Comparison of ENCODE assay signal across 18 cellular contexts in the genomic region with DNA sequence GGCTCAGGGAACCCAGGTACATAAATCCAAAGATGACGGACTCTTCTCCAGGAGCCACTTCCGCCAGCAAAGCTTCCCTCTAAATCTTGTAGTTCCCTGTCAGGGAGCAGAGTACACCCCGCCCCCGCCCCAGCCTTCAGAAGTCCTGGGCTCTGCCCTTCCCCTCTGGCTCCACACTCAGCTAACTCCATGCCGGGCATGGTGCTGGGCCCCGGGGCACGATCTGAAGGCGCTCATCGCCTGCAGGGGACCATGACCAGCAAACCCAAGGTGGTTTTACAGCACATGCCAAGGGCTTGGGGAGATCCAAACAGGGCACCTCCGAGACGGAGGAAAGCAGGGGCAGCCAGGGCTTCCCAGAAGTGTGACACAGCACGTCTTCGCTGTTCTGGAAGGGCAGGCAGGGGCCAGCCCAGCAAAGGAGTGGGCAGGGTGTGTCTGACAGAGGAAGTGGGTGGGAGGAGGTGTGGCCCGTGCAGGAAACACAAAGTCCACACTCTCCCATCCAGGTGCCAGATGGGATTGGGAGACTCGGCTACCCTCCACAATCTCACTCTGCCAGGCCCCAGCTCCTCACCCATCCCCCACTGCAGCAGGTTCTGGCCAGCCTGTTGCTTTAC. TPM values are rescaled to one million over a fixed set of nuclear protein-coding genes. Genes with fewer than 3 reads are reported as not detected.
A peak's percentile ranks its signal among the peaks of the same experiment; 100 is the strongest.
DNase-seq lines count a peak whose midpoint lies in the region; ATAC-seq and TF ChIP-seq lines count a peak whose summit lies in the region.
"Had no signal": no experiment of that assay in that cellular context is flagged by ENCODE, and none has a peak within 500 bp of the region (broad histone marks: within the 10 kb centered on the region; RNA-seq: fewer than 3 reads in every experiment).

No MANE protein-coding gene starts in this region.

- no peak for TF ChIP-seq POLR2A in testis (IDR thresholded peaks at IDR 0.05)

- no peaks in the 10 kb centered on the region; the same call in 1 of the 2 replicates for H3K27me3 ChIP-seq in SK-N-SH (ENCODE audit: insufficient read depth)
- no peaks in the 10 kb centered on the region for H3K27me3 ChIP-seq in testis
- H3K27me3 ChIP-seq: body of pancreas had no signal

- H3K4me1 ChIP-seq in SK-N-SH (ENCODE audit: control insufficient read depth in 1 of 2, insufficient read depth in 2 of 2, low read depth in 1 of 2, low read length in 1 of 2) (no peaks in the 10 kb centered on the region), testis (no peaks in the 10 kb centered on the region)
- H3K4me1 ChIP-seq: body of pancreas had no signal

- CTCF ChIA-PET in SK-N-SH (lab: Yijun Ruan, JAX) (no interaction called here), GM10248 (lab: Yijun Ruan, JAX) (no interaction called here)

- H2AFZ ChIP-seq in SK-N-SH (ENCODE audit: low read depth), result peak overlapping the region; percentile 56; the same call in 1 of the 2 replicates

- intact Hi-C loops in testis (cut with DNase I; ENCODE audit: low total_unique reads), result no loop called here

- POLR2A ChIA-PET in SK-N-SH (lab: Yijun Ruan, JAX), result no interaction called here
- POLR2A ChIA-PET in GM10248 (lab: Yijun Ruan, JAX), result no interaction called here

- no peak for ATAC-seq in SK-N-SH treated with all-trans-retinoic acid at 6 μM for 48 hours
- ATAC-seq: activated CD8-positive, alpha-beta T cell treated with anti-CD3 and anti-CD28 coated beads, Interleukin-2, amount 10 ng/mL, durations not matched to agents 7 days and 5 days; body of pancreas; CD8-positive, alpha-beta T cell had no signal

- H3K9ac ChIP-seq in SK-N-SH, result no peak overlapping the region

- 0% methylated on average over 2 of the region's 15 CpGs for WGBS in SK-N-SH (ENCODE audit: low lambda C conversion rate)
- WGBS in testis, 2 donors, result 54 to 72% methylated on average over 7 to 15 of the region's 15 CpGs

- TF ChIP-seq CTCF in SK-N-SH (IDR thresholded peaks at IDR 0.05) (no peak), epithelial cell of esophagus (IDR thresholded peaks at IDR 0.05; ENCODE audit: insufficient read depth, low read depth, low read length, missing control alignments) (no peak), GM10248 (IDR thresholded peaks at IDR 0.05; ENCODE audit: control extremely low read depth, extremely low read depth, low read depth, missing control alignments) (no peak), testis (IDR thresholded peaks at IDR 0.05) (no peak)

- no peak overlapping the region for H3K4me2 ChIP-seq in SK-N-SH

- DNase-seq in SK-N-SH, result no peak
- DNase-seq in epithelial cell of esophagus (ENCODE audit: low read depth), result peak; percentile 79
- peak; percentile 77 for DNase-seq in mucosa of gallbladder (ENCODE audit: low spot score)
- DNase-seq in ureter (ENCODE audit: low spot score), result peak; percentile 70
- DNase-seq in GM10248 (ENCODE audit: extremely low spot score), result no peak
- no peak for DNase-seq in testis
- DNase-seq in NCI-H1436 treated with DMSO at 0.1 percent for 48 hours (lab: John Stamatoyannopoulos, UW), result no peak
- DNase-seq: activated CD8-positive, alpha-beta T cell treated with anti-CD3 and anti-CD28 coated beads, Interleukin-2, amount 10 ng/mL, durations not matched to agents 7 days and 5 days; body of pancreas; CD8-positive, alpha-beta T cell; effector CD8-positive, alpha-beta T cell; foreskin melanocyte; NCI-H1105; NCI-H226; stimulated activated CD4-positive, alpha-beta T cell treated with anti-CD3 and anti-CD28 coated beads, Interleukin-1b, Interleukin-23, amount 100 ng/mL, for 48 hours had no signal

- H3K79me2 ChIP-seq in SK-N-SH (ENCODE audit: insufficient read depth), result no peaks in the 10 kb centered on the region

- H3K9me3 ChIP-seq in SK-N-SH (no peaks in the 10 kb centered on the region), testis (no peaks in the 10 kb centered on the region)
- H3K9me3 ChIP-seq: body of pancreas had no signal

- H3K27ac ChIP-seq in SK-N-SH (ENCODE audit: low read depth in 2 of 2, low read length in 1 of 2) (no peak overlapping the region), testis (no peak overlapping the region)
- H3K27ac ChIP-seq: body of pancreas, SK-N-MC had no signal

- TF ChIP-seq RAD21 in SK-N-SH (IDR thresholded peaks at IDR 0.05; ENCODE audit: low read length), result no peak

- no peaks in the 10 kb centered on the region for H3F3A ChIP-seq in SK-N-SH (replicated peaks; ENCODE audit: insufficient read depth)

- H3K4me3 ChIP-seq in SK-N-SH (ENCODE audit: low read depth in 2 of 2, low read length in 1 of 2) (no peak overlapping the region; a peak in 1 of 4 replicates), epithelial cell of esophagus (ENCODE audit: low read length) (no peak overlapping the region), testis (peak overlapping the region in 1 of 2 donors; percentile 20)
- H3K4me3 ChIP-seq: body of pancreas, SK-N-MC had no signal

- H3K9me2 ChIP-seq in SK-N-SH, result no peaks in the 10 kb centered on the region

- TF ChIP-seq EP300 in SK-N-SH (IDR thresholded peaks at IDR 0.05; ENCODE audit: borderline replicate concordance in 1 of 2, low read depth in 1 of 2, low read length in 1 of 2), result no peak

- no peaks in the 10 kb centered on the region for H3K36me3 ChIP-seq in SK-N-SH (replicated peaks in 1 of 2; ENCODE audit: control insufficient read depth in 1 of 2, insufficient read depth in 2 of 2, low read length in 1 of 2)
- no peaks in the 10 kb centered on the region for H3K36me3 ChIP-seq in testis (ENCODE audit: low read depth, missing control alignments)

- no peaks in the 10 kb centered on the region for H4K20me1 ChIP-seq in SK-N-SH (ENCODE audit: insufficient read depth)

TF ChIP-seq in SK-N-SH, 30 proteins besides CTCF, POLR2A, EP300 and RAD21 (continues in another document):
- TF ChIP-seq JUND (IDR thresholded peaks at IDR 0.05) (no peak), TEAD4 (IDR thresholded peaks at IDR 0.05; ENCODE audit: borderline replicate concordance, insufficient read depth) (no peak)
- TF ChIP-seq, protein P1, sequence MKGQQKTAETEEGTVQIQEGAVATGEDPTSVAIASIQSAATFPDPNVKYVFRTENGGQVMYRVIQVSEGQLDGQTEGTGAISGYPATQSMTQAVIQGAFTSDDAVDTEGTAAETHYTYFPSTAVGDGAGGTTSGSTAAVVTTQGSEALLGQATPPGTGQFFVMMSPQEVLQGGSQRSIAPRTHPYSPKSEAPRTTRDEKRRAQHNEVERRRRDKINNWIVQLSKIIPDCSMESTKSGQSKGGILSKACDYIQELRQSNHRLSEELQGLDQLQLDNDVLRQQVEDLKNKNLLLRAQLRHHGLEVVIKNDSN (IDR thresholded peaks at IDR 0.05; ENCODE audit: borderline replicate concordance, low read depth), result no peak
- TF ChIP-seq, protein P2, sequence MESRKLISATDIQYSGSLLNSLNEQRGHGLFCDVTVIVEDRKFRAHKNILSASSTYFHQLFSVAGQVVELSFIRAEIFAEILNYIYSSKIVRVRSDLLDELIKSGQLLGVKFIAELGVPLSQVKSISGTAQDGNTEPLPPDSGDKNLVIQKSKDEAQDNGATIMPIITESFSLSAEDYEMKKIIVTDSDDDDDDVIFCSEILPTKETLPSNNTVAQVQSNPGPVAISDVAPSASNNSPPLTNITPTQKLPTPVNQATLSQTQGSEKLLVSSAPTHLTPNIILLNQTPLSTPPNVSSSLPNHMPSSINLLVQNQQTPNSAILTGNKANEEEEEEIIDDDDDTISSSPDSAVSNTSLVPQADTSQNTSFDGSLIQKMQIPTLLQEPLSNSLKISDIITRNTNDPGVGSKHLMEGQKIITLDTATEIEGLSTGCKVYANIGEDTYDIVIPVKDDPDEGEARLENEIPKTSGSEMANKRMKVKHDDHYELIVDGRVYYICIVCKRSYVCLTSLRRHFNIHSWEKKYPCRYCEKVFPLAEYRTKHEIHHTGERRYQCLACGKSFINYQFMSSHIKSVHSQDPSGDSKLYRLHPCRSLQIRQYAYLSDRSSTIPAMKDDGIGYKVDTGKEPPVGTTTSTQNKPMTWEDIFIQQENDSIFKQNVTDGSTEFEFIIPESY (IDR thresholded peaks at IDR 0.05; ENCODE audit: borderline replicate concordance, low read depth), result no peak

TF ChIP-seq in SK-N-SH treated with all-trans-retinoic acid at 6 μM for 48 hours, 23 proteins besides CTCF, POLR2A, EP300 and RAD21:
- TF ChIP-seq, protein P3, sequence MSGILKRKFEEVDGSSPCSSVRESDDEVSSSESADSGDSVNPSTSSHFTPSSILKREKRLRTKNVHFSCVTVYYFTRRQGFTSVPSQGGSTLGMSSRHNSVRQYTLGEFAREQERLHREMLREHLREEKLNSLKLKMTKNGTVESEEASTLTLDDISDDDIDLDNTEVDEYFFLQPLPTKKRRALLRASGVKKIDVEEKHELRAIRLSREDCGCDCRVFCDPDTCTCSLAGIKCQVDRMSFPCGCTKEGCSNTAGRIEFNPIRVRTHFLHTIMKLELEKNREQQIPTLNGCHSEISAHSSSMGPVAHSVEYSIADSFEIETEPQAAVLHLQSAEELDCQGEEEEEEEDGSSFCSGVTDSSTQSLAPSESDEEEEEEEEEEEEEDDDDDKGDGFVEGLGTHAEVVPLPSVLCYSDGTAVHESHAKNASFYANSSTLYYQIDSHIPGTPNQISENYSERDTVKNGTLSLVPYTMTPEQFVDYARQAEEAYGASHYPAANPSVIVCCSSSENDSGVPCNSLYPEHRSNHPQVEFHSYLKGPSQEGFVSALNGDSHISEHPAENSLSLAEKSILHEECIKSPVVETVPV (CRISPR knock-in tag; IDR thresholded peaks at IDR 0.05), result no peak
- no peak for TF ChIP-seq TOX (CRISPR knock-in tag; IDR thresholded peaks at IDR 0.05; ENCODE audit: borderline replicate concordance)
- TF ChIP-seq ARNTL (CRISPR knock-in tag; IDR thresholded peaks at IDR 0.05; ENCODE audit: borderline replicate concordance, low read depth), result no peak
- no peak for TF ChIP-seq BACH2 (CRISPR knock-in tag; IDR thresholded peaks at IDR 0.05; ENCODE audit: borderline replicate concordance)

RNA-seq across cellular contexts. Expression of a gene that starts 41.6 kb away (rescaled TPM):
- polyA plus RNA-seq in SK-N-SH (2012; rRNA removed) (not detected in 2 replicates), testis (ENCODE audit: insufficient read depth, low read depth, low replicate concordance) (0.34 TPM)
- polyA plus RNA-seq in SK-N-SH (2012; cell fraction: cytosol; rRNA removed), result not detected in 2 replicates
- not detected in 2 replicates for polyA plus RNA-seq in SK-N-SH (2012; cell fraction: nucleus; rRNA removed)
- total RNA-seq in mucosa of gallbladder (1.4 TPM), ureter (not detected), testis (under 1 TPM; 0.24 to 0.99 TPM)
- total RNA-seq: activated CD8-positive, alpha-beta T cell treated with anti-CD3 and anti-CD28 coated beads, Interleukin-2, amount 10 ng/mL, durations not matched to agents 7 days and 5 days; body of pancreas; CD8-positive, alpha-beta T cell; mononuclear cell had no signal

RNA-seq across cellular contexts. Expression of a gene that starts 48.0 kb away (rescaled TPM):
- polyA plus RNA-seq in SK-N-SH (2012; rRNA removed) (not detected in 2 replicates), testis (ENCODE audit: insufficient read depth, low read depth, low replicate concordance) (6.9 TPM)
- polyA plus RNA-seq in SK-N-SH (2012; cell fraction: cytosol; rRNA removed), result not detected in 2 replicates
- not detected in 2 replicates for polyA plus RNA-seq in SK-N-SH (2012; cell fraction: nucleus; rRNA removed)
- total RNA-seq in mucosa of gallbladder (36.0 TPM), ureter (8.5 TPM), testis (10 to 100 TPM in 1 of 2 donors, 1 to 10 TPM in 1; 5.7 to 10.3 TPM)
- total RNA-seq: activated CD8-positive, alpha-beta T cell treated with anti-CD3 and anti-CD28 coated beads, Interleukin-2, amount 10 ng/mL, durations not matched to agents 7 days and 5 days; CD8-positive, alpha-beta T cell; mononuclear cell had no signal

Comparison
In these comparisons a context has a peak if more than half of its experiments do, and no peak if none do; other contexts are left out.
1. DNase-seq: peak in epithelial cell of esophagus (single experiment), mucosa of gallbladder (single experiment) and ureter (single experiment); none in SK-N-SH (single experiment), GM10248 (single experiment), testis (single experiment) and NCI-H1436 treated with DMSO at 0.1 percent for 48 hours (single experiment).